2 cellular contexts compared by ENCODE assay signal in the genomic region with DNA sequence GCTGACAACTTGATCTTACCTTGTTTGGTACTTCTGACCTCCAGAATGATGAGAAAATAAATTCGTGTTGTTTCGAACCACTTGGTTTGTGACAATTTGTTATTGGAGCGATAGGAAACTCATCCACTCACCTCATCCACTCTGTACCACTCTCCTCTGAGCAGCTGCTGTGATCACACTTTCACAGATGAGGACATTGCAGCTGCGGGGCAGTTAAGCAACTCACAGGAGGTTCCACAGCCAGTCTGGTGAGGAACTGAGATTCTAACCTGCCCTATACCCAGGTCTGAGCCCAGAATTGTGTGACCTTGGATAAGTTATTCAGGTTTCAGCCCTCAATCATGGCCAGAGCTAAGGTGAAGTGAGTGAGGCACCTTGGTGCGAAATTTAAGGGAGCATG.
TF ChIP-seq lines count a peak whose summit lies in the region.

No MANE protein-coding gene starts in this region.

TF ChIP-seq in HepG2, 621 proteins besides CTCF, POLR2A, EP300 and RAD21:
- TF ChIP-seq, protein P1, sequence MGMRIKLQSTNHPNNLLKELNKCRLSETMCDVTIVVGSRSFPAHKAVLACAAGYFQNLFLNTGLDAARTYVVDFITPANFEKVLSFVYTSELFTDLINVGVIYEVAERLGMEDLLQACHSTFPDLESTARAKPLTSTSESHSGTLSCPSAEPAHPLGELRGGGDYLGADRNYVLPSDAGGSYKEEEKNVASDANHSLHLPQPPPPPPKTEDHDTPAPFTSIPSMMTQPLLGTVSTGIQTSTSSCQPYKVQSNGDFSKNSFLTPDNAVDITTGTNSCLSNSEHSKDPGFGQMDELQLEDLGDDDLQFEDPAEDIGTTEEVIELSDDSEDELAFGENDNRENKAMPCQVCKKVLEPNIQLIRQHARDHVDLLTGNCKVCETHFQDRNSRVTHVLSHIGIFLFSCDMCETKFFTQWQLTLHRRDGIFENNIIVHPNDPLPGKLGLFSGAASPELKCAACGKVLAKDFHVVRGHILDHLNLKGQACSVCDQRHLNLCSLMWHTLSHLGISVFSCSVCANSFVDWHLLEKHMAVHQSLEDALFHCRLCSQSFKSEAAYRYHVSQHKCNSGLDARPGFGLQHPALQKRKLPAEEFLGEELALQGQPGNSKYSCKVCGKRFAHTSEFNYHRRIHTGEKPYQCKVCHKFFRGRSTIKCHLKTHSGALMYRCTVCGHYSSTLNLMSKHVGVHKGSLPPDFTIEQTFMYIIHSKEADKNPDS (CRISPR knock-in tag; IDR thresholded peaks at IDR 0.05): no peak

TF ChIP-seq in GM23338, 12 proteins besides CTCF, POLR2A, EP300 and RAD21:
- no peak for TF ChIP-seq NANOG (IDR thresholded peaks at IDR 0.05; ENCODE audit: borderline replicate concordance)
- TF ChIP-seq, protein P2, sequence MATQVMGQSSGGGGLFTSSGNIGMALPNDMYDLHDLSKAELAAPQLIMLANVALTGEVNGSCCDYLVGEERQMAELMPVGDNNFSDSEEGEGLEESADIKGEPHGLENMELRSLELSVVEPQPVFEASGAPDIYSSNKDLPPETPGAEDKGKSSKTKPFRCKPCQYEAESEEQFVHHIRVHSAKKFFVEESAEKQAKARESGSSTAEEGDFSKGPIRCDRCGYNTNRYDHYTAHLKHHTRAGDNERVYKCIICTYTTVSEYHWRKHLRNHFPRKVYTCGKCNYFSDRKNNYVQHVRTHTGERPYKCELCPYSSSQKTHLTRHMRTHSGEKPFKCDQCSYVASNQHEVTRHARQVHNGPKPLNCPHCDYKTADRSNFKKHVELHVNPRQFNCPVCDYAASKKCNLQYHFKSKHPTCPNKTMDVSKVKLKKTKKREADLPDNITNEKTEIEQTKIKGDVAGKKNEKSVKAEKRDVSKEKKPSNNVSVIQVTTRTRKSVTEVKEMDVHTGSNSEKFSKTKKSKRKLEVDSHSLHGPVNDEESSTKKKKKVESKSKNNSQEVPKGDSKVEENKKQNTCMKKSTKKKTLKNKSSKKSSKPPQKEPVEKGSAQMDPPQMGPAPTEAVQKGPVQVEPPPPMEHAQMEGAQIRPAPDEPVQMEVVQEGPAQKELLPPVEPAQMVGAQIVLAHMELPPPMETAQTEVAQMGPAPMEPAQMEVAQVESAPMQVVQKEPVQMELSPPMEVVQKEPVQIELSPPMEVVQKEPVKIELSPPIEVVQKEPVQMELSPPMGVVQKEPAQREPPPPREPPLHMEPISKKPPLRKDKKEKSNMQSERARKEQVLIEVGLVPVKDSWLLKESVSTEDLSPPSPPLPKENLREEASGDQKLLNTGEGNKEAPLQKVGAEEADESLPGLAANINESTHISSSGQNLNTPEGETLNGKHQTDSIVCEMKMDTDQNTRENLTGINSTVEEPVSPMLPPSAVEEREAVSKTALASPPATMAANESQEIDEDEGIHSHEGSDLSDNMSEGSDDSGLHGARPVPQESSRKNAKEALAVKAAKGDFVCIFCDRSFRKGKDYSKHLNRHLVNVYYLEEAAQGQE (IDR thresholded peaks at IDR 0.05; ENCODE audit: unreplicated experiment): no peak
- TF ChIP-seq POLR2AphosphoS5 (IDR thresholded peaks at IDR 0.05; ENCODE audit: low read depth): no peak
